Comparison of ENCODE assay signal across 17 cellular contexts in genomic region chr3:16357191-16357590, GRCh38.
DNase-seq lines count a peak whose midpoint lies in the region; ATAC-seq and TF ChIP-seq lines count a peak whose summit lies in the region.
"Had no signal": no experiment of that assay in that cellular context is flagged by ENCODE, and none has a peak within 500 bp of the region (broad histone marks: within the 10 kb centered on the region; RNA-seq: fewer than 3 reads in every experiment).

No MANE protein-coding gene starts in this region.

- TF ChIP-seq POLR2A in suprapubic skin (IDR thresholded peaks at IDR 0.05), result no peak

- in situ Hi-C loops in brain microvascular endothelial cell (cut with HindIII; ENCODE audit: low pct_ligation_motif_present, low sequenced_read_pairs) (no loop called here), GM13976 (cut with MboI; ENCODE audit: low sequenced_read_pairs, unreplicated experiment) (no loop called here)

- H3K4me1 Mint-ChIP-seq in CD4-positive, alpha-beta memory T cell, result peaks cover 10 to 20% (median 14%) of the 10 kb centered on the region in 4 donors
- H3K4me1 Mint-ChIP-seq in naive thymus-derived CD4-positive, alpha-beta T cell, result peaks cover 20 to 57% (median 50%) of the 10 kb centered on the region in 7 donors

- H3K27ac Mint-ChIP-seq in CD4-positive, alpha-beta memory T cell, result peak overlapping the region in 4 of 7 donors; percentile 39 to 60 (median 58)
- H3K27ac Mint-ChIP-seq in naive thymus-derived CD4-positive, alpha-beta T cell, result peak overlapping the region in 7 of 9 donors; percentile 18 to 87 (median 75)
- H3K27ac Mint-ChIP-seq: nephron progenitor cell had no signal

- POLR2A ChIA-PET in CD4-positive, alpha-beta memory T cell (lab: Charles Lee; ENCODE audit: partially characterized antibody), result interaction anchor here (0.6 to 1.6 kb wide), 2 partner anchors 65 to 70 kb away, joined by 4 read pairs; no protein-coding TSS in a partner anchor
- POLR2A ChIA-PET in naive thymus-derived CD4-positive, alpha-beta T cell (lab: Charles Lee), result no interaction called here

- H3K4me3 Mint-ChIP-seq in CD4-positive, alpha-beta memory T cell, result no peak overlapping the region
- no peak overlapping the region for H3K4me3 Mint-ChIP-seq in naive thymus-derived CD4-positive, alpha-beta T cell
- H3K4me3 Mint-ChIP-seq: activated naive CD8-positive, alpha-beta T cell treated with anti-CD3 and anti-CD28 coated beads, Interleukin-2, amount 10 ng/mL, durations not matched to agents 7 days and 5 days; nephron progenitor cell had no signal

- intact Hi-C loops in CD4-positive, alpha-beta memory T cell (cut with micrococcal nuclease), result no loop called here
- intact Hi-C loops in naive thymus-derived CD4-positive, alpha-beta T cell (cut with micrococcal nuclease), result no loop called here

- no peak for DNase-seq in CD4-positive, alpha-beta memory T cell
- DNase-seq in RPMI7951 (ENCODE audit: low read depth) (peak; percentile 76), brain microvascular endothelial cell (no peak), suprapubic skin (ENCODE audit: low spot score in 2 of 2) (no peak), GM13976 (ENCODE audit: low spot score) (no peak)
- no peak for DNase-seq in naive thymus-derived CD4-positive, alpha-beta T cell
- DNase-seq: activated naive CD8-positive, alpha-beta T cell treated with anti-CD3 and anti-CD28 coated beads, Interleukin-2, amount 10 ng/mL, durations not matched to agents 7 days and 5 days; activated T-cell treated with anti-CD3 and anti-CD28 coated beads for 4 hours; cerebellar nuclear complex; MG63; NCI-H187 treated with DMSO at 0.1 percent for 48 hours; nephron progenitor cell; SHP77 treated with DMSO at 0.1 percent for 48 hours; stimulated activated CD4-positive, alpha-beta T cell treated with anti-CD3 and anti-CD28 coated beads, Interleukin-15, amount 100 ng/mL, for 24 hours had no signal

- H3K27ac ChIP-seq in CD4-positive, alpha-beta memory T cell (ENCODE audit: low read depth, low read length), result no peak overlapping the region
- H3K27ac ChIP-seq in brain microvascular endothelial cell (no peak overlapping the region), suprapubic skin (no peak overlapping the region)
- no peak overlapping the region for H3K27ac ChIP-seq in naive thymus-derived CD4-positive, alpha-beta T cell (ENCODE audit: low read depth, low read length)

- H3K27me3 ChIP-seq in CD4-positive, alpha-beta memory T cell (ENCODE audit: insufficient read depth, low read length), result no peaks in the 10 kb centered on the region
- H3K27me3 ChIP-seq in brain microvascular endothelial cell (replicated peaks), result no peaks in the 10 kb centered on the region
- no peaks in the 10 kb centered on the region for H3K27me3 ChIP-seq in naive thymus-derived CD4-positive, alpha-beta T cell (ENCODE audit: control insufficient read depth in 2 of 2, insufficient read depth in 2 of 2, low read length in 2 of 2)
- H3K27me3 ChIP-seq in suprapubic skin, result no peaks in the 10 kb centered on the region
- H3K27me3 ChIP-seq: MG63 had no signal

- H3K27me3 Mint-ChIP-seq in CD4-positive, alpha-beta memory T cell, result no peaks in the 10 kb centered on the region
- no peaks in the 10 kb centered on the region for H3K27me3 Mint-ChIP-seq in naive thymus-derived CD4-positive, alpha-beta T cell
- H3K27me3 Mint-ChIP-seq: activated naive CD8-positive, alpha-beta T cell treated with anti-CD3 and anti-CD28 coated beads, Interleukin-2, amount 10 ng/mL, durations not matched to agents 7 days and 5 days had no signal

- H3K36me3 Mint-ChIP-seq in CD4-positive, alpha-beta memory T cell, result peaks cover 29 to 59% of the 10 kb centered on the region in 2 donors
- H3K36me3 Mint-ChIP-seq in naive thymus-derived CD4-positive, alpha-beta T cell, result peaks cover 26 to 60% (median 28%) of the 10 kb centered on the region in 5 donors

- H3K4me3 ChIP-seq in CD4-positive, alpha-beta memory T cell (ENCODE audit: low read length in 2 of 2), result no peak overlapping the region
- no peak overlapping the region for H3K4me3 ChIP-seq in brain microvascular endothelial cell (ENCODE audit: low read depth, low read length)
- no peak overlapping the region for H3K4me3 ChIP-seq in naive thymus-derived CD4-positive, alpha-beta T cell (ENCODE audit: low read length)
- no peak overlapping the region for H3K4me3 ChIP-seq in suprapubic skin
- H3K4me3 ChIP-seq: MG63 had no signal

- H3K9me3 Mint-ChIP-seq in CD4-positive, alpha-beta memory T cell, result peaks cover 0 to 3% (median 0%) of the 10 kb centered on the region in 8 donors
- peaks cover 0 to 4% (median 0%) of the 10 kb centered on the region in 11 donors for H3K9me3 Mint-ChIP-seq in naive thymus-derived CD4-positive, alpha-beta T cell
- H3K9me3 Mint-ChIP-seq: activated naive CD8-positive, alpha-beta T cell treated with anti-CD3 and anti-CD28 coated beads, Interleukin-2, amount 10 ng/mL, durations not matched to agents 7 days and 5 days; nephron progenitor cell had no signal

- WGBS in suprapubic skin, result 55% methylated on average over 2 of the region's 2 CpGs

- no peaks in the 10 kb centered on the region for H3K4me1 ChIP-seq in CD4-positive, alpha-beta memory T cell (ENCODE audit: insufficient read depth, low read length)
- no peaks in the 10 kb centered on the region for H3K4me1 ChIP-seq in naive thymus-derived CD4-positive, alpha-beta T cell (ENCODE audit: control insufficient read depth in 2 of 2, insufficient read depth in 2 of 2, low read length in 2 of 2)
- H3K4me1 ChIP-seq in suprapubic skin, result no peaks in the 10 kb centered on the region

- TF ChIP-seq CTCF in brain microvascular endothelial cell (IDR thresholded peaks at IDR 0.05; ENCODE audit: low read depth, low read length, missing control alignments), result peak; percentile 14
- TF ChIP-seq CTCF in suprapubic skin (IDR thresholded peaks at IDR 0.05), result no peak
- TF ChIP-seq CTCF in GM13976 (IDR thresholded peaks at IDR 0.05; ENCODE audit: borderline replicate concordance, control extremely low read depth, extremely low read depth, insufficient read depth, missing control alignments), result no peak

- no peaks in the 10 kb centered on the region for H3K9me3 ChIP-seq in CD4-positive, alpha-beta memory T cell (ENCODE audit: control insufficient read depth in 1 of 2, low read length in 2 of 2)
- H3K9me3 ChIP-seq in naive thymus-derived CD4-positive, alpha-beta T cell (ENCODE audit: control insufficient read depth in 2 of 3, low read length in 3 of 3), result no peaks in the 10 kb centered on the region
- no peaks in the 10 kb centered on the region for H3K9me3 ChIP-seq in suprapubic skin
- H3K9me3 ChIP-seq: MG63 had no signal

- no peak for ATAC-seq in naive thymus-derived CD4-positive, alpha-beta T cell
- ATAC-seq in GM19023 (IDR thresholded peaks at IDR 0.05; ENCODE audit: unreplicated experiment) (no peak), HG02938 (IDR thresholded peaks at IDR 0.05; ENCODE audit: unreplicated experiment) (no peak)
- ATAC-seq: HCT116 had no signal

- CTCF ChIA-PET in CD4-positive, alpha-beta memory T cell (lab: Charles Lee; ENCODE audit: partially characterized antibody), result no interaction called here
- CTCF ChIA-PET in naive thymus-derived CD4-positive, alpha-beta T cell (lab: Charles Lee), result interaction anchor here (0.5 to 1.3 kb wide), 3 partner anchors 193 to 879 kb away, joined by 3 to 4 read pairs (median 3); no protein-coding TSS in a partner anchor

- no peak for TF ChIP-seq EP300 in suprapubic skin (IDR thresholded peaks at IDR 0.05)

- no peaks in the 10 kb centered on the region for H3K36me3 ChIP-seq in CD4-positive, alpha-beta memory T cell (ENCODE audit: insufficient read depth, low read length)
- H3K36me3 ChIP-seq in brain microvascular endothelial cell (replicated peaks), result peaks cover 23% of the 10 kb centered on the region
- H3K36me3 ChIP-seq in naive thymus-derived CD4-positive, alpha-beta T cell (ENCODE audit: control insufficient read depth in 2 of 3, insufficient read depth in 3 of 3, low read length in 3 of 3), result peaks cover 6 to 53% (median 8%) of the 10 kb centered on the region in 3 experiments
- peaks cover 15% of the 10 kb centered on the region for H3K36me3 ChIP-seq in suprapubic skin
- H3K36me3 ChIP-seq: MG63 had no signal
